19 cellular contexts compared by ENCODE assay signal in genomic region chr19:47104678-47105077, GRCh38.
"Had no signal": no experiment of that assay in that cellular context is flagged by ENCODE, and none has a peak within 500 bp of the region (broad histone marks: within the 10 kb centered on the region; RNA-seq: fewer than 3 reads in every experiment).

No MANE protein-coding gene starts in this region.

- H3K9me3 ChIP-seq: left lung, SJSA1, transverse colon, uterus had no signal

- H3K9me3 Mint-ChIP-seq: activated T-helper 1 cell treated with anti-CD3 and anti-CD28 coated beads, Interleukin-12 subunit alpha, Interleukin-12 subunit beta, Interleukin-2, Interleukin-4 antibody, amounts not matched to agents 30 ng/mL and 10 ng/mL and 1 ng/mL, durations not matched to agents 14 hours and 24 hours and 36 hours; stimulated activated effector memory CD8-positive, alpha-beta T cell treated with anti-CD3 and anti-CD28 coated beads, Interleukin-12 subunit alpha, Interleukin-12 subunit beta, amount 100 ng/mL, for 72 hours had no signal

- H3K4me3 ChIP-seq: left lung, SJSA1, transverse colon, uterus had no signal

- H3K27ac Mint-ChIP-seq: activated T-helper 1 cell treated with anti-CD3 and anti-CD28 coated beads, Interleukin-12 subunit alpha, Interleukin-12 subunit beta, Interleukin-2, Interleukin-4 antibody, amounts not matched to agents 30 ng/mL and 10 ng/mL and 1 ng/mL, durations not matched to agents 14 hours and 24 hours and 36 hours; progenitor cell of endocrine pancreas had no signal

- H3K27me3 Mint-ChIP-seq: brain, progenitor cell of endocrine pancreas, T-helper 17 cell had no signal

- H3K36me3 ChIP-seq: uterus had no signal

- H3K27me3 ChIP-seq: left lung, SJSA1, transverse colon, uterus had no signal

- H3K27ac ChIP-seq: left lung, SJSA1, uterus, WERI-Rb-1 had no signal

- DNase-seq: activated CD4-positive, alpha-beta T cell treated with anti-CD3 and anti-CD28 coated beads for 1 hour; anterior cingulate cortex; central memory CD4-positive, alpha-beta T cell; dermis blood vessel endothelial cell; foreskin fibroblast; mammary epithelial cell; small intestine; stimulated activated CD4-positive, alpha-beta T cell treated with anti-CD3 and anti-CD28 coated beads, Interleukin-4, amount 100 ng/mL, for 24 hours; T-helper 17 cell; transverse colon; uterus; WERI-Rb-1 had no signal

- H3K4me3 Mint-ChIP-seq: activated T-helper 1 cell treated with anti-CD3 and anti-CD28 coated beads, Interleukin-12 subunit alpha, Interleukin-12 subunit beta, Interleukin-2, Interleukin-4 antibody, amounts not matched to agents 30 ng/mL and 10 ng/mL and 1 ng/mL, durations not matched to agents 14 hours and 24 hours and 36 hours; brain; stimulated activated effector memory CD8-positive, alpha-beta T cell treated with anti-CD3 and anti-CD28 coated beads, Interleukin-12 subunit alpha, Interleukin-12 subunit beta, amount 100 ng/mL, for 72 hours; T-helper 17 cell had no signal

- ATAC-seq: left lung; right cardiac atrium; stimulated activated effector memory CD8-positive, alpha-beta T cell treated with anti-CD3 and anti-CD28 coated beads, Interleukin-12 subunit alpha, Interleukin-12 subunit beta, amount 100 ng/mL, for 72 hours; T-helper 17 cell had no signal
